Comparison of ENCODE assay signal across 8 cellular contexts in the genomic region with DNA sequence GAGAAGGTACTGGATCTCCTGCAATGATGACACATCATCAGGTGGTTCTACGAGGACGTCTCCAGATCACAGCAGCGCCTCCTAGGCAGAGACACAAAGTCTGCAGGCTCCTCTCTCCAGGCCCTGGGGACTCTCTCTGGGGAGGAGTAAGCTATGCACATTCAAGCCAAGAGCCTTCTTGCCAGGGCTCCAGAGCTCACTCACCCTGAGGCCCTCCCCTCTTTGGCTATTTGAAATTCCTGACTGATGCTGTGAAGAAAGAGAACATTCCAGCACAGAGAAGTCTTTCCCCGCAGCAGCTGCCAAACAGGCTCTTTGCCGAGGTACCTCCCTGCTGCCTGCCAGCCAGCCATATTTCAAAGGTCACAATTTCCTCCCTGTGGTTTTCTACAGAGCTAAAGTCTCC.
DNase-seq lines count a peak whose midpoint lies in the region; ATAC-seq, FAIRE-seq and TF ChIP-seq lines count a peak whose summit lies in the region.

No MANE protein-coding gene starts in this region.

- no peaks in the 10 kb centered on the region for H3K27me3 Mint-ChIP-seq in stimulated activated naive CD8-positive, alpha-beta T cell treated with anti-CD3 and anti-CD28 coated beads, Interleukin-15, amount 100 ng/mL, for 72 hours
- peaks cover 2 to 5% (median 3%) of the 10 kb centered on the region in 3 donors for H3K27me3 Mint-ChIP-seq in CD14-positive monocyte (ENCODE audit: low read depth in 3 of 3)

- H3K4me1 Mint-ChIP-seq in stimulated activated naive CD8-positive, alpha-beta T cell treated with anti-CD3 and anti-CD28 coated beads, Interleukin-15, amount 100 ng/mL, for 72 hours, result peaks cover 37% of the 10 kb centered on the region
- peaks cover 5% of the 10 kb centered on the region for H3K4me1 Mint-ChIP-seq in CD14-positive monocyte

- CTCF ChIA-PET in GM12878 (lab: Yijun Ruan, JAX), result interaction anchor here (1.0 to 1.2 kb wide), 3 partner anchors 20 to 121 kb away, joined by 3 read pairs; no protein-coding TSS in a partner anchor

- WGBS in GM12878 (ENCODE audit: insufficient coverage, insufficient replicate concordance, low lambda C conversion rate, missing lambda C conversion rate), result 34% methylated on average over 5 of the region's 5 CpGs

- TF ChIP-seq POLR2A in GM12878 (IDR thresholded peaks at IDR 0.05; ENCODE audit: low read depth, low read length), result no peak

- H3K36me3 Mint-ChIP-seq in CD14-positive monocyte, result no peaks in the 10 kb centered on the region

- no peak overlapping the region for H3K9ac ChIP-seq in GM12878 (ENCODE audit: control insufficient read depth, insufficient read depth, low read length)

- POLR2A ChIA-PET in GM12878 (lab: Charles Lee), result no interaction called here

- ATAC-seq in GM12878, result 0 out of 3 replicates have a peak, but pooled peaks have one; percentile 22
- ATAC-seq in stimulated activated naive CD8-positive, alpha-beta T cell treated with anti-CD3 and anti-CD28 coated beads, Interleukin-15, amount 100 ng/mL, for 72 hours, result peak; percentile 38

- intact Hi-C loops in GM12878 (cut with micrococcal nuclease; ENCODE audit: unreplicated experiment), result no loop called here
- intact Hi-C loops in CD14-positive monocyte (cut with micrococcal nuclease), result no loop called here

- no peaks in the 10 kb centered on the region for H3K36me3 ChIP-seq in GM12878 (ENCODE audit: control insufficient read depth in 2 of 2, insufficient read depth in 2 of 2, low read length in 1 of 2)

- no peak for TF ChIP-seq EP300 in GM12878 (IDR thresholded peaks at IDR 0.05; ENCODE audit: borderline replicate concordance in 1 of 2, control insufficient read depth in 1 of 2, low read depth in 2 of 2, low read length in 2 of 2)

- H2AFZ ChIP-seq in GM12878 (ENCODE audit: control insufficient read depth, low read depth, low read length), result no peak overlapping the region

- SMC1A ChIA-PET in GM12878 (lab: Charles Lee; ENCODE audit: uncharacterized antibody, unreplicated experiment), result interaction anchor here (0.7 to 1.3 kb wide), 4 partner anchors 9 to 122 kb away, joined by 3 read pairs; no protein-coding TSS in a partner anchor

- no peak overlapping the region for H3K27ac ChIP-seq in GM12878 (ENCODE audit: control insufficient read depth, insufficient read depth)

- RAD21 ChIA-PET in GM12878 (lab: Charles Lee; ENCODE audit: unreplicated experiment), result no interaction called here

- H3K4me2 ChIP-seq in GM12878 (ENCODE audit: control insufficient read depth, insufficient read depth), result no peak overlapping the region

- in situ Hi-C loops in GM12878 (cut with MboI), result no loop called here

- peak overlapping the region in 1 of 2 donors; percentile 1 for H3K4me3 Mint-ChIP-seq in stimulated activated naive CD8-positive, alpha-beta T cell treated with anti-CD3 and anti-CD28 coated beads, Interleukin-15, amount 100 ng/mL, for 72 hours
- H3K4me3 Mint-ChIP-seq in CD14-positive monocyte, result no peak overlapping the region

- H3K79me2 ChIP-seq in GM12878 (ENCODE audit: control insufficient read depth, insufficient read depth, low read length), result no peaks in the 10 kb centered on the region

- no TSS peak for BruUV-seq in GM12878 (replicated peaks; lab: Mats Ljungman, UMichigan)

- no peaks in the 10 kb centered on the region for H3K9me3 ChIP-seq in GM12878 (replicated peaks; ENCODE audit: control insufficient read depth, insufficient read depth, low read length)

- peaks cover 0 to 4% of the 10 kb centered on the region in 2 donors for H3K9me3 Mint-ChIP-seq in stimulated activated naive CD8-positive, alpha-beta T cell treated with anti-CD3 and anti-CD28 coated beads, Interleukin-15, amount 100 ng/mL, for 72 hours
- H3K9me3 Mint-ChIP-seq in CD14-positive monocyte, result peaks cover 0 to 8% (median 0%) of the 10 kb centered on the region in 7 donors

- H3K27ac Mint-ChIP-seq in stimulated activated naive CD8-positive, alpha-beta T cell treated with anti-CD3 and anti-CD28 coated beads, Interleukin-15, amount 100 ng/mL, for 72 hours, result no peak overlapping the region
- no peak overlapping the region for H3K27ac Mint-ChIP-seq in CD14-positive monocyte

- FAIRE-seq in GM12878 (lab: Jason Lieb, UNC), result no peak

- TF ChIP-seq CTCF in GM12878 (IDR thresholded peaks at IDR 0.05 in 2 of 3, conservative IDR thresholded peaks at IDR 0.05 in 1 of 3; ENCODE audit: control insufficient read depth in 2 of 3, extremely low read depth in 1 of 3, insufficient read depth in 1 of 3, low read depth in 3 of 3, low read length in 3 of 3), result no peak
- TF ChIP-seq CTCF in CD14-positive monocyte (IDR thresholded peaks at IDR 0.05), result no peak

- DNase-seq in stimulated activated CD4-positive, alpha-beta T cell treated with anti-CD3 and anti-CD28 coated beads, Interleukin-1b, Interleukin-23, amount 100 ng/mL, for 48 hours, result peak; percentile 55
- DNase-seq in stimulated activated CD4-positive, alpha-beta T cell treated with anti-CD3 and anti-CD28 coated beads, Interleukin-12 subunit alpha, Interleukin-12 subunit beta, amount 100 ng/mL, for 4 hours, result no peak
- DNase-seq in GM12878 (ENCODE audit: low read depth, low spot score) (no peak), islet precursor cell (peak; percentile 97), RKO (ENCODE audit: low spot score) (no peak), COLO668 (lab: John Stamatoyannopoulos, UW; ENCODE audit: unreplicated experiment) (no peak), CD14-positive monocyte (ENCODE audit: low spot score) (no peak)
- no peak for DNase-seq in stimulated activated naive CD8-positive, alpha-beta T cell treated with anti-CD3 and anti-CD28 coated beads, Interleukin-15, amount 100 ng/mL, for 72 hours

- no peak for TF ChIP-seq RAD21 in GM12878 (IDR thresholded peaks at IDR 0.05; ENCODE audit: insufficient read depth, low read depth, low read length)

- H3K4me3 ChIP-seq in GM12878, result no peak overlapping the region

- H3K4me1 ChIP-seq in GM12878 (ENCODE audit: control insufficient read depth, insufficient read depth, low read length), result no peaks in the 10 kb centered on the region

- no peaks in the 10 kb centered on the region for H4K20me1 ChIP-seq in GM12878 (ENCODE audit: control insufficient read depth, insufficient read depth)

- no peaks in the 10 kb centered on the region; a peak in 1 of 4 replicates for H3K27me3 ChIP-seq in GM12878 (replicated peaks in 1 of 2; ENCODE audit: control insufficient read depth in 2 of 2, insufficient read depth in 2 of 2, low read length in 1 of 2)

TF ChIP-seq in GM12878, 131 proteins besides CTCF, POLR2A, EP300 and RAD21:
- TF ChIP-seq HDGF (IDR thresholded peaks at IDR 0.05) (no peak), SIX5 (IDR thresholded peaks at IDR 0.05; ENCODE audit: low read depth, low read length, severe bottlenecking) (no peak), NR2C1 (IDR thresholded peaks at IDR 0.05) (no peak), BACH1 (IDR thresholded peaks at IDR 0.05; ENCODE audit: borderline replicate concordance) (no peak)
TF ChIP-seq in GM12878: peak in this region for 0.

Comparison
In these comparisons a context has a peak if more than half of its experiments do, and no peak if none do; other contexts are left out.
1. DNase-seq: peak in stimulated activated CD4-positive, alpha-beta T cell treated with anti-CD3 and anti-CD28 coated beads, Interleukin-1b, Interleukin-23, amount 100 ng/mL, for 48 hours (single experiment) and islet precursor cell (single experiment); none in stimulated activated CD4-positive, alpha-beta T cell treated with anti-CD3 and anti-CD28 coated beads, Interleukin-12 subunit alpha, Interleukin-12 subunit beta, amount 100 ng/mL, for 4 hours (single experiment), GM12878 (single experiment), stimulated activated naive CD8-positive, alpha-beta T cell treated with anti-CD3 and anti-CD28 coated beads, Interleukin-15, amount 100 ng/mL, for 72 hours (0 of 2), RKO (single experiment), COLO668 (single experiment) and CD14-positive monocyte (single experiment).